ENCODE assay signal across 21 cellular contexts in the genomic region with DNA sequence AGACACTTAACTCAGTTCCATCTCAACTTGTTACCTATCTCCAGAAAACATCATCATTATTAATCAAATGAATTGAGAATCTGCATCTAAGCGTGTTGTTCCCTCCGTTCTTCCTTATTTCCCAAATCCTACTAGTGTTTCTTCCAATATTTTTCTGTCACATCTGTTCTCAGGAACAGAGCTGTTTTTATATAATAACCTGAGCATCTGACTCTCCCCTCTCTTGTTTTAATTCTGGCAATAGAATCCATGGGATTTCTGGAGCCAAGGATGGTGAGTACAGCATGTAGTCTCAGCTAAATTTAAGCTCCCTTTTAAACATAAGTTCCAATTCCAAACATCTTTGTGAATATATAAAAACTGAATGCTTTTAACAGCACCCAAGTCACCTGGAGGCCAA.
"Had no signal": no experiment of that assay in that cellular context is flagged by ENCODE, and none has a peak within 500 bp of the region (broad histone marks: within the 10 kb centered on the region; RNA-seq: fewer than 3 reads in every experiment).

No MANE protein-coding gene starts in this region.

- H3K4me3 ChIP-seq: K562 had no signal

- DNase-seq: Kasumi-1, MM.1S, NCI-H1092 treated with DMSO at 0.1 percent for 48 hours, NCI-H1436, NCI-H187, NCI-H2029, NCI-H226, NCI-H446, NCI-H510A, NCI-H524 treated with DMSO at 0.1 percent for 48 hours, NCI-H69, NCI-H774, PC-3, SHP77 had no signal

- H3K27ac Mint-ChIP-seq: IgD-negative memory B cell had no signal

- H3K4me1 Mint-ChIP-seq: IgD-negative memory B cell had no signal

- ATAC-seq: K562, Panc1, PC-3, SK-N-SH treated with all-trans-retinoic acid at 6 μM for 48 hours had no signal

- H3K4me3 Mint-ChIP-seq: IgD-negative memory B cell had no signal

- H3K4me2 ChIP-seq: KMS-11 had no signal

- H3K27me3 Mint-ChIP-seq: IgD-negative memory B cell had no signal

- H3K27ac ChIP-seq: HL-60, KMS-11, RWPE1 had no signal

- H3K9ac ChIP-seq: KMS-11 had no signal
